19 cellular contexts compared by ENCODE assay signal in the genomic region with DNA sequence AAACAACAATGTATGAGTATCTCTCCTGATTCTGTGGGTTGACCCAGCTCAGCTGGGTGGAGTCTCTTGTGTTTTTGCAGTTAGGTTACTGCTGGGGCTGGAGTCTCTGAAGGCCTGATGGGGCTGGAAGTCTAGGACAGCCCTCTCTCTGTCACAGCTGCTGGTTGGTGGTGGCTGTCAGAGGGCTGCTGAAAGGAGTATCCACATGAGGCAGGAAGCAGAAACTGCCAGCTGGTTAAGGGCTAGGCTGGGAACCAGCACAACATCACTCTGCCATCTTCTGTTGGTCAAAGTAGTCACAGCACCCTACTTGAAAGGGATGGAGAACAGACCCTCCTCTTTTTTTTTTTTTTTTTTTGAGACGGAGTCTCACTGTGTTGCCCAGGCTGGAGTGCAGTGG. TPM values are rescaled to one million over a fixed set of nuclear protein-coding genes. Genes with fewer than 3 reads are reported as not detected.
"Had no signal": no experiment of that assay in that cellular context is flagged by ENCODE, and none has a peak within 500 bp of the region (broad histone marks: within the 10 kb centered on the region; RNA-seq: fewer than 3 reads in every experiment).

No MANE protein-coding gene starts in this region.

- H3K27ac ChIP-seq: body of pancreas, coronary artery, gastroesophageal sphincter, left lung, upper lobe of left lung had no signal

- H3K4me1 ChIP-seq: gastroesophageal sphincter, left lung, upper lobe of left lung had no signal

- H3K36me3 ChIP-seq: gastroesophageal sphincter, left lung, upper lobe of left lung had no signal

- DNase-seq: activated CD4-positive, alpha-beta T cell treated with anti-CD3 and anti-CD28 coated beads, Interleukin-2, amount 10 ng/mL, durations not matched to agents 7 days and 5 days; activated naive CD4-positive, alpha-beta T cell treated with anti-CD3 and anti-CD28 coated beads, Interleukin-2, amount 50 U/mL, for 16 hours; activated T-cell treated with anti-CD3 and anti-CD28 coated beads, Interleukin-2, amount 50 U/mL, for 1 hour; body of pancreas; central memory CD4-positive, alpha-beta T cell; effector CD4-positive, alpha-beta T cell; left lung; mesenchymal stem cell; stimulated activated CD4-positive, alpha-beta T cell treated with anti-CD3 and anti-CD28 coated beads, Interleukin-12 subunit alpha, Interleukin-12 subunit beta, amount 100 ng/mL, for 4 hours; stimulated activated CD4-positive, alpha-beta T cell treated with anti-CD3 and anti-CD28 coated beads, Interleukin-2, amount 100 ng/mL, for 48 hours; stimulated activated naive CD4-positive, alpha-beta T cell treated with Interleukin-2 at 50 U/mL for 16 hours; T1000; upper lobe of left lung had no signal

- H3K4me3 ChIP-seq: body of pancreas, coronary artery, gastroesophageal sphincter, left lung, upper lobe of left lung had no signal

- H3K9me3 ChIP-seq: body of pancreas, left lung had no signal

- H3K27me3 ChIP-seq: body of pancreas, gastroesophageal sphincter, left lung, upper lobe of left lung had no signal

RNA-seq across cellular contexts. Expression of gene PACSIN1, which starts 10.0 kb away (rescaled TPM):
- total RNA-seq: osteocyte, pulmonary artery endothelial cell had no signal
- polyA plus RNA-seq: fibroblast of lung, keratinocyte had no signal
